In genomic region chr12:120200364-120200817, GRCh38 we compare ENCODE assay signal across 8 cellular contexts. TPM values are rescaled to one million over a fixed set of nuclear protein-coding genes. Genes with fewer than 3 reads are reported as not detected.
A peak's percentile ranks its signal among the peaks of the same experiment; 100 is the strongest.
DNase-seq lines count a peak whose midpoint lies in the region; ATAC-seq and TF ChIP-seq lines count a peak whose summit lies in the region.
"Not testable (repeated sequence)": the region's sequence is repeated elsewhere in the genome, so short reads cannot be mapped to it uniquely, and the experiment has no call there.

No MANE protein-coding gene starts in this region.

- H3K27me3 ChIP-seq in CD8-positive, alpha-beta T cell (ENCODE audit: insufficient read depth, low read length); body of pancreas; fibroblast of lung (ENCODE audit: control insufficient read depth, insufficient read depth, low read length); right lobe of liver; thoracic aorta (replicated peaks; ENCODE audit: insufficient read depth): not testable (repeated sequence)

- peak overlapping the region; percentile 93 for H3K4me3 Mint-ChIP-seq in CD8-positive, alpha-beta T cell
- H3K4me3 Mint-ChIP-seq in activated CD4-positive, alpha-beta T cell treated with anti-CD3 and anti-CD28 coated beads for 36 hours, result peak overlapping the region; percentile 98
- H3K4me3 Mint-ChIP-seq in osteocyte (ENCODE audit: unreplicated experiment), result peak overlapping the region; percentile 96

- peaks cover 36% of the 10 kb centered on the region for H3K79me2 ChIP-seq in fibroblast of lung (ENCODE audit: control insufficient read depth, insufficient read depth, low read length)

- H3K9me3 ChIP-seq in CD8-positive, alpha-beta T cell (ENCODE audit: low read length); body of pancreas; fibroblast of lung (ENCODE audit: control insufficient read depth, insufficient read depth, low read depth, low read length); right lobe of liver; thoracic aorta: not testable (repeated sequence)

- intact Hi-C loops in CD8-positive, alpha-beta T cell (cut with DNase I, micrococcal nuclease), result loop anchor here (2.0 to 5.0 kb wide), 5 partner anchors 64 to 337 kb away; partner anchors contain the start of genes BICDL1 (in 1 of the 2), COX6A1 (in 1 of the 2), PXN (in 1 of the 2) and RNU4-1 (in 1 of the 2)
- intact Hi-C loops in activated CD4-positive, alpha-beta T cell treated with anti-CD3 and anti-CD28 coated beads for 36 hours (cut with DNase I, micrococcal nuclease), result loop anchor here (2.0 to 5.0 kb wide), 8 partner anchors 30 to 533 kb away; partner anchors contain the start of genes COX6A1 (in 1 of the 2), GATC (in 1 of the 2), PRKAB1 (in 1 of the 2) and PXN (in 1 of the 2)
- intact Hi-C loops in body of pancreas (cut with DNase I); right lobe of liver (cut with DNase I): not testable (repeated sequence)

- POLR2A ChIA-PET in CD8-positive, alpha-beta T cell (lab: Charles Lee), result interaction anchor here (0.8 to 4.0 kb wide), 28 partner anchors 9 to 1602 kb away, joined by 3 to 103 read pairs (median 8); partner anchors contain the start of genes BICDL1, COQ5, PXN and RAB35
- POLR2A ChIA-PET in activated CD4-positive, alpha-beta T cell treated with anti-CD3 and anti-CD28 coated beads for 36 hours (lab: Charles Lee), result interaction anchor here (0.6 to 7.1 kb wide), 17 partner anchors 9 to 210 kb away, joined by 3 to 281 read pairs (median 15); partner anchors contain the start of genes BICDL1, PXN, RAB35 and RNU4-1

- peaks cover 49% of the 10 kb centered on the region for H3K36me3 Mint-ChIP-seq in CD8-positive, alpha-beta T cell
- H3K36me3 Mint-ChIP-seq in activated CD4-positive, alpha-beta T cell treated with anti-CD3 and anti-CD28 coated beads for 36 hours (ENCODE audit: low read depth), result peaks cover 50% of the 10 kb centered on the region
- peaks cover 20% of the 10 kb centered on the region for H3K36me3 Mint-ChIP-seq in osteocyte (ENCODE audit: unreplicated experiment)

- peak overlapping the region; percentile 91 for H3K4me3 ChIP-seq in CD8-positive, alpha-beta T cell (ENCODE audit: low read depth, low read length)
- peak overlapping the region; percentile 97 for H3K4me3 ChIP-seq in LNCaP clone FGC (ENCODE audit: low read depth, low read length)
- peak overlapping the region; percentile 79 to 86 for H3K4me3 ChIP-seq in body of pancreas
- peak overlapping the region; percentile 75 to 99 (median 98) for H3K4me3 ChIP-seq in fibroblast of lung (replicated peaks in 1 of 4; ENCODE audit: control extremely low read depth in 1 of 4, insufficient read depth in 1 of 4, low read depth in 3 of 4, low read length in 4 of 4)
- H3K4me3 ChIP-seq in right lobe of liver, result peak overlapping the region; percentile 91 to 99 (median 93)
- peak overlapping the region; percentile 84 for H3K4me3 ChIP-seq in thoracic aorta

- H3K27ac ChIP-seq in CD8-positive, alpha-beta T cell (ENCODE audit: low read depth, low read length), result peak overlapping the region; percentile 70
- peak overlapping the region; percentile 56 to 92 (median 76) for H3K27ac ChIP-seq in body of pancreas
- H3K27ac ChIP-seq in fibroblast of lung (ENCODE audit: insufficient read depth, low read length), result peak overlapping the region; percentile 95
- peak overlapping the region; percentile 43 to 79 (median 61) for H3K27ac ChIP-seq in right lobe of liver
- H3K27ac ChIP-seq in thoracic aorta, result peak overlapping the region; percentile 68 to 88

- 1 to 6% methylated on average over 11 to 17 of the region's 17 CpGs for WGBS in body of pancreas, 2 donors
- WGBS in right lobe of liver (ENCODE audit: insufficient coverage, low coverage, low lambda C conversion rate, missing lambda C conversion rate), result 2% methylated on average over 14 of the region's 17 CpGs

- DNase-seq in CD8-positive, alpha-beta T cell; LNCaP clone FGC (ENCODE audit: low read depth); activated CD4-positive, alpha-beta T cell treated with anti-CD3 and anti-CD28 coated beads for 36 hours; body of pancreas; right lobe of liver; osteocyte (ENCODE audit: extremely low spot score, unreplicated experiment); thoracic aorta (ENCODE audit: low spot score): not testable (repeated sequence)
- peak in 1 of 2 donors; percentile 11 for DNase-seq in fibroblast of lung (ENCODE audit: low read depth in 2 of 2)

- H3K4me1 ChIP-seq in CD8-positive, alpha-beta T cell (ENCODE audit: insufficient read depth, low read length), result peaks cover 36% of the 10 kb centered on the region
- H3K4me1 ChIP-seq in body of pancreas (peaks cover 53% of the 10 kb centered on the region), fibroblast of lung (ENCODE audit: control insufficient read depth, extremely low read depth, insufficient read depth, low read length) (peaks cover 16% of the 10 kb centered on the region), right lobe of liver (peaks cover 0 to 19% (median 7%) of the 10 kb centered on the region in 4 donors), thoracic aorta (ENCODE audit: control insufficient read depth in 1 of 2, low read depth in 2 of 2) (peaks cover 15 to 20% of the 10 kb centered on the region in 2 donors)

- TF ChIP-seq POLR2A in body of pancreas (IDR thresholded peaks at IDR 0.05); right lobe of liver (IDR thresholded peaks at IDR 0.05): not testable (repeated sequence)

- H3K27me3 Mint-ChIP-seq in CD8-positive, alpha-beta T cell (ENCODE audit: low read depth); activated CD4-positive, alpha-beta T cell treated with anti-CD3 and anti-CD28 coated beads for 36 hours; osteocyte (ENCODE audit: unreplicated experiment): not testable (repeated sequence)

- not testable (repeated sequence) for H2AFZ ChIP-seq in fibroblast of lung (ENCODE audit: low read length)

- CTCF ChIA-PET in CD8-positive, alpha-beta T cell (lab: Charles Lee), result interaction anchor here (0.6 to 4.1 kb wide), 15 partner anchors 11 to 194 kb away, joined by 3 to 26 read pairs (median 5); partner anchors contain the start of genes PXN, RNU4-1, RNU4-2 and SIRT4
- CTCF ChIA-PET in activated CD4-positive, alpha-beta T cell treated with anti-CD3 and anti-CD28 coated beads for 36 hours (lab: Charles Lee), result interaction anchor here (1.0 to 5.1 kb wide), 8 partner anchors 10 to 185 kb away, joined by 3 to 45 read pairs (median 8); partner anchors contain the start of genes PXN, RNU4-1 and RNU4-2

- not testable (repeated sequence) for TF ChIP-seq CTCF in CD8-positive, alpha-beta T cell (IDR thresholded peaks at IDR 0.05); LNCaP clone FGC (IDR thresholded peaks at IDR 0.05; ENCODE audit: control insufficient read depth, extremely low read depth, insufficient read depth); body of pancreas (IDR thresholded peaks at IDR 0.05); fibroblast of lung (conservative IDR thresholded peaks at IDR 0.05 in 1 of 2, IDR thresholded peaks at IDR 0.05 in 1 of 2; ENCODE audit: low read depth in 1 of 2, low read length in 2 of 2); right lobe of liver (IDR thresholded peaks at IDR 0.05); osteocyte (IDR thresholded peaks at IDR 0.05); thoracic aorta (IDR thresholded peaks at IDR 0.05)

- H3K9me3 Mint-ChIP-seq in CD8-positive, alpha-beta T cell; activated CD4-positive, alpha-beta T cell treated with anti-CD3 and anti-CD28 coated beads for 36 hours (ENCODE audit: low read depth); osteocyte (ENCODE audit: unreplicated experiment): not testable (repeated sequence)

- H3K36me3 ChIP-seq in CD8-positive, alpha-beta T cell (ENCODE audit: insufficient read depth, low read length), result peaks cover 17% of the 10 kb centered on the region
- peaks cover 12 to 16% of the 10 kb centered on the region in 2 donors for H3K36me3 ChIP-seq in body of pancreas (replicated peaks in 1 of 2; ENCODE audit: insufficient read depth in 1 of 2, low read depth in 2 of 2)
- peaks cover 17% of the 10 kb centered on the region for H3K36me3 ChIP-seq in fibroblast of lung (ENCODE audit: control insufficient read depth, insufficient read depth, low read length)
- peaks cover 0 to 40% (median 27%) of the 10 kb centered on the region in 4 donors for H3K36me3 ChIP-seq in right lobe of liver
- peaks cover 23% of the 10 kb centered on the region for H3K36me3 ChIP-seq in thoracic aorta

- ATAC-seq in CD8-positive, alpha-beta T cell; activated CD4-positive, alpha-beta T cell treated with anti-CD3 and anti-CD28 coated beads for 36 hours; body of pancreas; right lobe of liver; thoracic aorta (ENCODE audit: insufficient number of reproducible peaks, low FRiP score, low read depth): not testable (repeated sequence)

- H4K20me1 ChIP-seq in fibroblast of lung (ENCODE audit: control insufficient read depth, extremely low read depth, insufficient read depth, low read length), result not testable (repeated sequence)

- H3K27ac Mint-ChIP-seq in CD8-positive, alpha-beta T cell, result peak overlapping the region; percentile 96
- peak overlapping the region; percentile 99 for H3K27ac Mint-ChIP-seq in activated CD4-positive, alpha-beta T cell treated with anti-CD3 and anti-CD28 coated beads for 36 hours
- H3K27ac Mint-ChIP-seq in osteocyte (ENCODE audit: unreplicated experiment), result peak overlapping the region; percentile 98

- peaks cover 32% of the 10 kb centered on the region for H3K4me1 Mint-ChIP-seq in CD8-positive, alpha-beta T cell (ENCODE audit: low read depth)
- peaks cover 39% of the 10 kb centered on the region for H3K4me1 Mint-ChIP-seq in activated CD4-positive, alpha-beta T cell treated with anti-CD3 and anti-CD28 coated beads for 36 hours
- peaks cover 37% of the 10 kb centered on the region for H3K4me1 Mint-ChIP-seq in osteocyte (ENCODE audit: unreplicated experiment)

- peak overlapping the region; percentile 80 for H3K4me2 ChIP-seq in fibroblast of lung (ENCODE audit: extremely low read depth, insufficient read depth, low read length)

- peak overlapping the region; percentile 98 for H3K9ac ChIP-seq in fibroblast of lung (ENCODE audit: insufficient read depth, low read length)

RNA-seq across cellular contexts. Expression of gene RPLP0, which starts 0.5 kb away (rescaled TPM):
- 1,000 to 10,000 TPM; 2,094 to 2,102 TPM for total RNA-seq in CD8-positive, alpha-beta T cell
- total RNA-seq in activated CD4-positive, alpha-beta T cell treated with anti-CD3 and anti-CD28 coated beads for 36 hours, result 1,000 to 10,000 TPM; 3,424 to 4,221 TPM
- total RNA-seq in body of pancreas, result 1,000 to 10,000 TPM; 1,243 to 1,902 TPM
- total RNA-seq in fibroblast of lung, result 3,063 and 3,837 TPM in 2 replicates
- polyA plus RNA-seq in fibroblast of lung, result 5,137 and 6,435 TPM in 2 replicates
- 2,788 and 3,168 TPM in 2 replicates for polyA plus RNA-seq in fibroblast of lung (2012)
- polyA minus RNA-seq in fibroblast of lung (ENCODE audit: low replicate concordance), result 5,479 and 5,944 TPM in 2 replicates
- 1,000 to 10,000 TPM in 2 of 6 experiments, 100 to 1,000 TPM in 4; 549 to 1,070 (median 665) TPM for total RNA-seq in right lobe of liver
- 2,037 TPM in 2 replicates for total RNA-seq in osteocyte
- 1,000 to 10,000 TPM; 1,020 to 1,220 TPM for total RNA-seq in thoracic aorta

RNA-seq across cellular contexts. Expression of gene GCN1, which starts 5.9 kb away (rescaled TPM):
- 100 to 1,000 TPM; 161 to 163 TPM for total RNA-seq in CD8-positive, alpha-beta T cell
- total RNA-seq in activated CD4-positive, alpha-beta T cell treated with anti-CD3 and anti-CD28 coated beads for 36 hours, result 100 to 1,000 TPM; 125 to 139 TPM
- total RNA-seq in body of pancreas (10 to 100 TPM; 39.7 to 83.1 TPM), fibroblast of lung (86.8 and 93.1 TPM in 2 replicates), right lobe of liver (10 to 100 TPM; 29.9 to 62.8 (median 39.4) TPM), osteocyte (106 and 115 TPM in 2 replicates), thoracic aorta (10 to 100 TPM; 56.8 to 91.5 TPM)
- polyA plus RNA-seq in fibroblast of lung, result 30.8 and 45.8 TPM in 2 replicates
- 35.6 and 52.5 TPM in 2 replicates for polyA plus RNA-seq in fibroblast of lung (2012)
- polyA minus RNA-seq in fibroblast of lung (ENCODE audit: low replicate concordance), result 310 and 482 TPM in 2 replicates
